In the genomic region with DNA sequence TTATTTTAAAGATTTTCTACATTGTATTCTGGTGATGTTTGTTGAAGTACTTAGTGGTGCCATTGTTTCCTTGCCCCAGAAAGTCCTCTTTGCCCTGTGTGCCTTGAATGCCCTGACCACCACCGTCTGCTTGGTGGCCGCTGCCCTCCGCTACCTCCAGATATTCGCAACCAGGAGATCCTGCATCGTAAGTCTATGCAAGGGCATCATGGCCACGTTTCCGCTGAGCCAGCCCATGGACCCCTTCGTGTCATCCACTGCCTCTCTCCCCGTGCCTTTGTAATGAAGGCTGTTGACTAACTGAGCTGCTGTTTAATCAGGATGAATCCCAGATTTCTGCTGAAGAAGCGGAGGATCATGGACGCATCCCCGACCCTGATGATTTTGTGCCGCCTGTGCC, we compare ENCODE assay signal across 16 cellular contexts. TPM values are rescaled to one million over a fixed set of nuclear protein-coding genes. Genes with fewer than 3 reads are reported as not detected.
"Had no signal": no experiment of that assay in that cellular context is flagged by ENCODE, and none has a peak within 500 bp of the region (broad histone marks: within the 10 kb centered on the region; RNA-seq: fewer than 3 reads in every experiment).

No MANE protein-coding gene starts in this region.

- ATAC-seq: activated naive CD4-positive, alpha-beta T cell treated with anti-CD3 and anti-CD28 coated beads, Interleukin-2, amount 50 U/mL, for 72 hours; naive thymus-derived CD8-positive, alpha-beta T cell; stimulated activated naive CD8-positive, alpha-beta T cell treated with anti-CD3 and anti-CD28 coated beads, Interleukin-15, amount 100 ng/mL, for 72 hours; WTC11 had no signal

- H3K4me1 Mint-ChIP-seq: naive thymus-derived CD8-positive, alpha-beta T cell; stimulated activated naive CD8-positive, alpha-beta T cell treated with anti-CD3 and anti-CD28 coated beads, Interleukin-15, amount 100 ng/mL, for 72 hours had no signal

- DNase-seq: activated T-cell treated with anti-CD3 and anti-CD28 coated beads, Interleukin-2, amount 50 U/mL, for 1 hour; endodermal cell; naive thymus-derived CD8-positive, alpha-beta T cell; stimulated activated CD4-positive, alpha-beta T cell treated with anti-CD3 and anti-CD28 coated beads, Interleukin-1b, Interleukin-23, amount 100 ng/mL, for 48 hours; stimulated activated naive CD8-positive, alpha-beta T cell treated with anti-CD3 and anti-CD28 coated beads, Interleukin-15, amount 100 ng/mL, for 72 hours; T-helper 1 cell; T-helper 9 cell; transverse colon had no signal

- H3K27me3 Mint-ChIP-seq: progenitor cell of endocrine pancreas had no signal

- H3K9me3 Mint-ChIP-seq: activated naive CD4-positive, alpha-beta T cell treated with anti-CD3 and anti-CD28 coated beads, Interleukin-2, amount 50 U/mL, for 72 hours; endodermal cell; naive thymus-derived CD8-positive, alpha-beta T cell; neural progenitor cell; stimulated activated naive CD8-positive, alpha-beta T cell treated with anti-CD3 and anti-CD28 coated beads, Interleukin-15, amount 100 ng/mL, for 72 hours; WTC11 had no signal

- H3K4me1 ChIP-seq: transverse colon, vagina had no signal

- H3K27me3 ChIP-seq: ascending aorta, neural progenitor cell, suprapubic skin, transverse colon, vagina had no signal

- H3K27ac Mint-ChIP-seq: activated naive CD4-positive, alpha-beta T cell treated with anti-CD3 and anti-CD28 coated beads, Interleukin-2, amount 50 U/mL, for 72 hours; naive thymus-derived CD8-positive, alpha-beta T cell; neural progenitor cell; stimulated activated naive CD8-positive, alpha-beta T cell treated with anti-CD3 and anti-CD28 coated beads, Interleukin-15, amount 100 ng/mL, for 72 hours had no signal

- H3K4me3 Mint-ChIP-seq: endodermal cell; naive thymus-derived CD8-positive, alpha-beta T cell; neural progenitor cell; stimulated activated naive CD8-positive, alpha-beta T cell treated with anti-CD3 and anti-CD28 coated beads, Interleukin-15, amount 100 ng/mL, for 72 hours; WTC11 had no signal

- H3K4me2 ChIP-seq: neural progenitor cell had no signal

- H3K9me3 ChIP-seq: ascending aorta, suprapubic skin, transverse colon, vagina had no signal

- H3K9ac ChIP-seq: neural progenitor cell had no signal

- H3K4me3 ChIP-seq: ascending aorta, lung, neural progenitor cell, suprapubic skin, transverse colon, vagina had no signal

- H3K36me3 Mint-ChIP-seq: activated naive CD4-positive, alpha-beta T cell treated with anti-CD3 and anti-CD28 coated beads, Interleukin-2, amount 50 U/mL, for 72 hours; naive thymus-derived CD8-positive, alpha-beta T cell; neural progenitor cell had no signal

- H2AFZ ChIP-seq: neural progenitor cell had no signal

- H3K27ac ChIP-seq: ascending aorta, neural progenitor cell, suprapubic skin, vagina had no signal

- H3K36me3 ChIP-seq: ascending aorta, neural progenitor cell, suprapubic skin, transverse colon, vagina had no signal

RNA-seq across cellular contexts. Expression of a gene that starts 52.3 kb away (rescaled TPM):
- total RNA-seq: activated naive CD4-positive, alpha-beta T cell treated with anti-CD3 and anti-CD28 coated beads, Interleukin-2, amount 50 U/mL, for 72 hours; naive thymus-derived CD8-positive, alpha-beta T cell had no signal
- polyA plus RNA-seq: naive thymus-derived CD8-positive, alpha-beta T cell had no signal
